1 cellular context compared by ENCODE assay signal in the genomic region with DNA sequence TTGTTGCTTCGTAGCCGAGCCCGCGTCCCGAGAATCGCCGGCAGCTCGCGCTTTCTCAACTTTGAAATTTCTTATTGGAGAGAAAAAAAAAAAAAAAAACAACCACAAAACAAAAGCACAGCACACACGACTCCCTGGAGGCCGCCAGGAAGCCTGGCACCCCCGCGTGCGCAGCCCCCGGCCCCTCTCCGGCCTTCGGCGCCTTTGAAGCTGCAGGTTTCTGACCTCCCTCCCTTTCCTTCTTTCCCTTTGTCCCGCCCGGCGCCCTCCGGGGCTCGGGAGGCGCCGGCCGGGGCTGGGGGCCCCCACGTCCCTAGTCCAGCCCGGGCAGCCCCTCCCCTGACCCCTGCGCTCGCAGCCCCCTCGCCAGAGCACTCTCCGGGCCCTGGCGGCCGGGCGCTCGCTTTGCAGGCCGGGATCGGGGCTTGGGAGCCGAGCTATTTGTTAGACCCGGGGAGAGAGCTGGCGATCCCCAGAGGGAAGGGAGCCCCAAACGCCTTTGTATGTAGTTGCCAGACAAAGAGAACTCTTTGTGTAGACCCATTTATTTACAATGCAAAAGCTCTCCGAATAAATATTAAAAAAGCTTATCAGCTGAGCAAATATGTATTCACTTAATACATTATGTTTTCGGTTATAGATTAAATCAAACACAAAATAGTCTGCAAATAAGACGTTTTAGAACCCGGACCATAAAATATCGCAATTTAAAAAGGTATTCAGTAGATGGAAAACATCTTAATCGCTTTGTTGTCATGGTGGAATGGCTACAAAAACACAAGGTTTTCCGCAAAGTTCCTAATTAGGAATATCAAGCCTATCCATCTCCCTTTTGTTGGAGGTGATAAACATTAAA.
TF ChIP-seq lines count a peak whose summit lies in the region.

No MANE protein-coding gene starts in this region.

TF ChIP-seq in HepG2, 621 proteins besides CTCF, POLR2A, EP300 and RAD21 (continued from another document and continues in another):
- TF ChIP-seq, protein P1, sequence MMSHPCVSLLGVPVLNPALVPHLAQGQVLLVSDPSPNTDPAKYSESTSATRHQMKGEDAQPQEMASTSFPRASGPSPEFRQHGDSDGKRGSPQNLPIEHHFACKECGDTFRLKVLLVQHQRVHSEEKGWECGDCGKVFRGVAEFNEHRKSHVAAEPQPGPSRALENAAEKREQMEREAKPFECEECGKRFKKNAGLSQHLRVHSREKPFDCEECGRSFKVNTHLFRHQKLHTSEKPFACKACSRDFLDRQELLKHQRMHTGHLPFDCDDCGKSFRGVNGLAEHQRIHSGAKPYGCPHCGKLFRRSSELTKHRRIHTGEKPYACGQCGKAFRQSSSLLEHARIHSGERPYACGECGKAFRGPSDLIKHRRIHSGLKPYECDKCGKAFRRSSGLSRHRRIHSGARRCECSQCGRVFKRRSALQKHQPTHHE (CRISPR knock-in tag; IDR thresholded peaks at IDR 0.05; ENCODE audit: borderline replicate concordance), result no peak
- TF ChIP-seq SPEN (CRISPR knock-in tag; IDR thresholded peaks at IDR 0.05; ENCODE audit: low read depth) (no peak; the same call in 1 of the 2 replicates), ZNF660 (CRISPR knock-in tag; IDR thresholded peaks at IDR 0.05; ENCODE audit: borderline replicate concordance, low read depth) (no peak), ZNF713 (CRISPR knock-in tag; IDR thresholded peaks at IDR 0.05) (no peak), TAF15 (IDR thresholded peaks at IDR 0.05; ENCODE audit: low read depth, low read length, poor library complexity, severe bottlenecking) (peak; percentile 76), ZNF354B (CRISPR knock-in tag; IDR thresholded peaks at IDR 0.05) (no peak), PHF8 (CRISPR knock-in tag; IDR thresholded peaks at IDR 0.05) (no peak), HOXD1 (CRISPR knock-in tag; IDR thresholded peaks at IDR 0.05) (no peak), ARNT2 (CRISPR knock-in tag; IDR thresholded peaks at IDR 0.05; ENCODE audit: low read depth) (peak; percentile 60), MZF1 (CRISPR knock-in tag; IDR thresholded peaks at IDR 0.05; ENCODE audit: borderline replicate concordance) (no peak), KLF11 (CRISPR knock-in tag; IDR thresholded peaks at IDR 0.05) (no peak), FOXA3 (CRISPR knock-in tag; IDR thresholded peaks at IDR 0.05) (0 out of 2 replicates have a peak, but pooled peaks have one; percentile 9), ZNF383 (CRISPR knock-in tag; IDR thresholded peaks at IDR 0.05; ENCODE audit: borderline replicate concordance) (no peak)
- TF ChIP-seq, protein P2, sequence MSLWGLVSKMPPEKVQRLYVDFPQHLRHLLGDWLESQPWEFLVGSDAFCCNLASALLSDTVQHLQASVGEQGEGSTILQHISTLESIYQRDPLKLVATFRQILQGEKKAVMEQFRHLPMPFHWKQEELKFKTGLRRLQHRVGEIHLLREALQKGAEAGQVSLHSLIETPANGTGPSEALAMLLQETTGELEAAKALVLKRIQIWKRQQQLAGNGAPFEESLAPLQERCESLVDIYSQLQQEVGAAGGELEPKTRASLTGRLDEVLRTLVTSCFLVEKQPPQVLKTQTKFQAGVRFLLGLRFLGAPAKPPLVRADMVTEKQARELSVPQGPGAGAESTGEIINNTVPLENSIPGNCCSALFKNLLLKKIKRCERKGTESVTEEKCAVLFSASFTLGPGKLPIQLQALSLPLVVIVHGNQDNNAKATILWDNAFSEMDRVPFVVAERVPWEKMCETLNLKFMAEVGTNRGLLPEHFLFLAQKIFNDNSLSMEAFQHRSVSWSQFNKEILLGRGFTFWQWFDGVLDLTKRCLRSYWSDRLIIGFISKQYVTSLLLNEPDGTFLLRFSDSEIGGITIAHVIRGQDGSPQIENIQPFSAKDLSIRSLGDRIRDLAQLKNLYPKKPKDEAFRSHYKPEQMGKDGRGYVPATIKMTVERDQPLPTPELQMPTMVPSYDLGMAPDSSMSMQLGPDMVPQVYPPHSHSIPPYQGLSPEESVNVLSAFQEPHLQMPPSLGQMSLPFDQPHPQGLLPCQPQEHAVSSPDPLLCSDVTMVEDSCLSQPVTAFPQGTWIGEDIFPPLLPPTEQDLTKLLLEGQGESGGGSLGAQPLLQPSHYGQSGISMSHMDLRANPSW (CRISPR knock-in tag; IDR thresholded peaks at IDR 0.05; ENCODE audit: borderline replicate concordance), result no peak
- TF ChIP-seq, protein P3, sequence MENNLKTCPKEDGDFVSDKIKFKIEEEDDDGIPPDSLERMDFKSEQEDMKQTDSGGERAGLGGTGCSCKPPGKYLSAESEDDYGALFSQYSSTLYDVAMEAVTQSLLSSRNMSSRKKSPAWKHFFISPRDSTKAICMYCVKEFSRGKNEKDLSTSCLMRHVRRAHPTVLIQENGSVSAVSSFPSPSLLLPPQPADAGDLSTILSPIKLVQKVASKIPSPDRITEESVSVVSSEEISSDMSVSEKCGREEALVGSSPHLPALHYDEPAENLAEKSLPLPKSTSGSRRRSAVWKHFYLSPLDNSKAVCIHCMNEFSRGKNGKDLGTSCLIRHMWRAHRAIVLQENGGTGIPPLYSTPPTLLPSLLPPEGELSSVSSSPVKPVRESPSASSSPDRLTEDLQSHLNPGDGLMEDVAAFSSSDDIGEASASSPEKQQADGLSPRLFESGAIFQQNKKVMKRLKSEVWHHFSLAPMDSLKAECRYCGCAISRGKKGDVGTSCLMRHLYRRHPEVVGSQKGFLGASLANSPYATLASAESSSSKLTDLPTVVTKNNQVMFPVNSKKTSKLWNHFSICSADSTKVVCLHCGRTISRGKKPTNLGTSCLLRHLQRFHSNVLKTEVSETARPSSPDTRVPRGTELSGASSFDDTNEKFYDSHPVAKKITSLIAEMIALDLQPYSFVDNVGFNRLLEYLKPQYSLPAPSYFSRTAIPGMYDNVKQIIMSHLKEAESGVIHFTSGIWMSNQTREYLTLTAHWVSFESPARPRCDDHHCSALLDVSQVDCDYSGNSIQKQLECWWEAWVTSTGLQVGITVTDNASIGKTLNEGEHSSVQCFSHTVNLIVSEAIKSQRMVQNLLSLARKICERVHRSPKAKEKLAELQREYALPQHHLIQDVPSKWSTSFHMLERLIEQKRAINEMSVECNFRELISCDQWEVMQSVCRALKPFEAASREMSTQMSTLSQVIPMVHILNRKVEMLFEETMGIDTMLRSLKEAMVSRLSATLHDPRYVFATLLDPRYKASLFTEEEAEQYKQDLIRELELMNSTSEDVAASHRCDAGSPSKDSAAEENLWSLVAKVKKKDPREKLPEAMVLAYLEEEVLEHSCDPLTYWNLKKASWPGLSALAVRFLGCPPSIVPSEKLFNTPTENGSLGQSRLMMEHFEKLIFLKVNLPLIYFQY (CRISPR knock-in tag; IDR thresholded peaks at IDR 0.05; ENCODE audit: borderline replicate concordance), result no peak
- TF ChIP-seq, protein P4, sequence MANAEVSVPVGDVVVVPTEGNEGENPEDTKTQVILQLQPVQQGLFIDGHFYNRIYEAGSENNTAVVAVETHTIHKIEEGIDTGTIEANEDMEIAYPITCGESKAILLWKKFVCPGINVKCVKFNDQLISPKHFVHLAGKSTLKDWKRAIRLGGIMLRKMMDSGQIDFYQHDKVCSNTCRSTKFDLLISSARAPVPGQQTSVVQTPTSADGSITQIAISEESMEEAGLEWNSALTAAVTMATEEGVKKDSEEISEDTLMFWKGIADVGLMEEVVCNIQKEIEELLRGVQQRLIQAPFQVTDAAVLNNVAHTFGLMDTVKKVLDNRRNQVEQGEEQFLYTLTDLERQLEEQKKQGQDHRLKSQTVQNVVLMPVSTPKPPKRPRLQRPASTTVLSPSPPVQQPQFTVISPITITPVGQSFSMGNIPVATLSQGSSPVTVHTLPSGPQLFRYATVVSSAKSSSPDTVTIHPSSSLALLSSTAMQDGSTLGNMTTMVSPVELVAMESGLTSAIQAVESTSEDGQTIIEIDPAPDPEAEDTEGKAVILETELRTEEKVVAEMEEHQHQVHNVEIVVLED (CRISPR knock-in tag; IDR thresholded peaks at IDR 0.05; ENCODE audit: borderline replicate concordance), result 0 out of 2 replicates have a peak, but pooled peaks have one; percentile 28
- TF ChIP-seq, protein P5, sequence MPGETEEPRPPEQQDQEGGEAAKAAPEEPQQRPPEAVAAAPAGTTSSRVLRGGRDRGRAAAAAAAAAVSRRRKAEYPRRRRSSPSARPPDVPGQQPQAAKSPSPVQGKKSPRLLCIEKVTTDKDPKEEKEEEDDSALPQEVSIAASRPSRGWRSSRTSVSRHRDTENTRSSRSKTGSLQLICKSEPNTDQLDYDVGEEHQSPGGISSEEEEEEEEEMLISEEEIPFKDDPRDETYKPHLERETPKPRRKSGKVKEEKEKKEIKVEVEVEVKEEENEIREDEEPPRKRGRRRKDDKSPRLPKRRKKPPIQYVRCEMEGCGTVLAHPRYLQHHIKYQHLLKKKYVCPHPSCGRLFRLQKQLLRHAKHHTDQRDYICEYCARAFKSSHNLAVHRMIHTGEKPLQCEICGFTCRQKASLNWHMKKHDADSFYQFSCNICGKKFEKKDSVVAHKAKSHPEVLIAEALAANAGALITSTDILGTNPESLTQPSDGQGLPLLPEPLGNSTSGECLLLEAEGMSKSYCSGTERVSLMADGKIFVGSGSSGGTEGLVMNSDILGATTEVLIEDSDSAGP (CRISPR knock-in tag; IDR thresholded peaks at IDR 0.05; ENCODE audit: borderline replicate concordance), result no peak
- TF ChIP-seq, protein P6, sequence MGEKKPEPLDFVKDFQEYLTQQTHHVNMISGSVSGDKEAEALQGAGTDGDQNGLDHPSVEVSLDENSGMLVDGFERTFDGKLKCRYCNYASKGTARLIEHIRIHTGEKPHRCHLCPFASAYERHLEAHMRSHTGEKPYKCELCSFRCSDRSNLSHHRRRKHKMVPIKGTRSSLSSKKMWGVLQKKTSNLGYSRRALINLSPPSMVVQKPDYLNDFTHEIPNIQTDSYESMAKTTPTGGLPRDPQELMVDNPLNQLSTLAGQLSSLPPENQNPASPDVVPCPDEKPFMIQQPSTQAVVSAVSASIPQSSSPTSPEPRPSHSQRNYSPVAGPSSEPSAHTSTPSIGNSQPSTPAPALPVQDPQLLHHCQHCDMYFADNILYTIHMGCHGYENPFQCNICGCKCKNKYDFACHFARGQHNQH (CRISPR knock-in tag; IDR thresholded peaks at IDR 0.05), result peak; percentile 38; the same call in 1 of the 2 replicates
- TF ChIP-seq, protein P7, sequence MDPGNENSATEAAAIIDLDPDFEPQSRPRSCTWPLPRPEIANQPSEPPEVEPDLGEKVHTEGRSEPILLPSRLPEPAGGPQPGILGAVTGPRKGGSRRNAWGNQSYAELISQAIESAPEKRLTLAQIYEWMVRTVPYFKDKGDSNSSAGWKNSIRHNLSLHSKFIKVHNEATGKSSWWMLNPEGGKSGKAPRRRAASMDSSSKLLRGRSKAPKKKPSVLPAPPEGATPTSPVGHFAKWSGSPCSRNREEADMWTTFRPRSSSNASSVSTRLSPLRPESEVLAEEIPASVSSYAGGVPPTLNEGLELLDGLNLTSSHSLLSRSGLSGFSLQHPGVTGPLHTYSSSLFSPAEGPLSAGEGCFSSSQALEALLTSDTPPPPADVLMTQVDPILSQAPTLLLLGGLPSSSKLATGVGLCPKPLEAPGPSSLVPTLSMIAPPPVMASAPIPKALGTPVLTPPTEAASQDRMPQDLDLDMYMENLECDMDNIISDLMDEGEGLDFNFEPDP (CRISPR knock-in tag; conservative IDR thresholded peaks at IDR 0.05), result no peak
- TF ChIP-seq, protein P8, sequence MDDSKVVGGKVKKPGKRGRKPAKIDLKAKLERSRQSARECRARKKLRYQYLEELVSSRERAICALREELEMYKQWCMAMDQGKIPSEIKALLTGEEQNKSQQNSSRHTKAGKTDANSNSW (CRISPR knock-in tag; IDR thresholded peaks at IDR 0.05; ENCODE audit: borderline replicate concordance), result no peak
- TF ChIP-seq, protein P9, sequence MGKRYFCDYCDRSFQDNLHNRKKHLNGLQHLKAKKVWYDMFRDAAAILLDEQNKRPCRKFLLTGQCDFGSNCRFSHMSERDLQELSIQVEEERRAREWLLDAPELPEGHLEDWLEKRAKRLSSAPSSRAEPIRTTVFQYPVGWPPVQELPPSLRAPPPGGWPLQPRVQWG (CRISPR knock-in tag; IDR thresholded peaks at IDR 0.05; ENCODE audit: borderline replicate concordance, low read depth), result no peak
- TF ChIP-seq, protein P10, sequence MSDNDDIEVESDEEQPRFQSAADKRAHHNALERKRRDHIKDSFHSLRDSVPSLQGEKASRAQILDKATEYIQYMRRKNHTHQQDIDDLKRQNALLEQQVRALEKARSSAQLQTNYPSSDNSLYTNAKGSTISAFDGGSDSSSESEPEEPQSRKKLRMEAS (IDR thresholded peaks at IDR 0.05), result peak; percentile 38; the same call in 1 of the 2 replicates
- TF ChIP-seq, protein P11, sequence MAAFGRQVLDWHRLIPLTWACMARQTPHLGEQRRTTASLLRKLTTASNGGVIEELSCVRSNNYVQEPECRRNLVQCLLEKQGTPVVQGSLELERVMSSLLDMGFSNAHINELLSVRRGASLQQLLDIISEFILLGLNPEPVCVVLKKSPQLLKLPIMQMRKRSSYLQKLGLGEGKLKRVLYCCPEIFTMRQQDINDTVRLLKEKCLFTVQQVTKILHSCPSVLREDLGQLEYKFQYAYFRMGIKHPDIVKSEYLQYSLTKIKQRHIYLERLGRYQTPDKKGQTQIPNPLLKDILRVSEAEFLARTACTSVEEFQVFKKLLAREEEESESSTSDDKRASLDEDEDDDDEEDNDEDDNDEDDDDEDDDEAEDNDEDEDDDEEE (CRISPR knock-in tag; IDR thresholded peaks at IDR 0.05), result no peak
- TF ChIP-seq, protein P12, sequence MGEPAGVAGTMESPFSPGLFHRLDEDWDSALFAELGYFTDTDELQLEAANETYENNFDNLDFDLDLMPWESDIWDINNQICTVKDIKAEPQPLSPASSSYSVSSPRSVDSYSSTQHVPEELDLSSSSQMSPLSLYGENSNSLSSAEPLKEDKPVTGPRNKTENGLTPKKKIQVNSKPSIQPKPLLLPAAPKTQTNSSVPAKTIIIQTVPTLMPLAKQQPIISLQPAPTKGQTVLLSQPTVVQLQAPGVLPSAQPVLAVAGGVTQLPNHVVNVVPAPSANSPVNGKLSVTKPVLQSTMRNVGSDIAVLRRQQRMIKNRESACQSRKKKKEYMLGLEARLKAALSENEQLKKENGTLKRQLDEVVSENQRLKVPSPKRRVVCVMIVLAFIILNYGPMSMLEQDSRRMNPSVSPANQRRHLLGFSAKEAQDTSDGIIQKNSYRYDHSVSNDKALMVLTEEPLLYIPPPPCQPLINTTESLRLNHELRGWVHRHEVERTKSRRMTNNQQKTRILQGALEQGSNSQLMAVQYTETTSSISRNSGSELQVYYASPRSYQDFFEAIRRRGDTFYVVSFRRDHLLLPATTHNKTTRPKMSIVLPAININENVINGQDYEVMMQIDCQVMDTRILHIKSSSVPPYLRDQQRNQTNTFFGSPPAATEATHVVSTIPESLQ (CRISPR knock-in tag; conservative IDR thresholded peaks at IDR 0.05), result no peak
- TF ChIP-seq, protein P13, sequence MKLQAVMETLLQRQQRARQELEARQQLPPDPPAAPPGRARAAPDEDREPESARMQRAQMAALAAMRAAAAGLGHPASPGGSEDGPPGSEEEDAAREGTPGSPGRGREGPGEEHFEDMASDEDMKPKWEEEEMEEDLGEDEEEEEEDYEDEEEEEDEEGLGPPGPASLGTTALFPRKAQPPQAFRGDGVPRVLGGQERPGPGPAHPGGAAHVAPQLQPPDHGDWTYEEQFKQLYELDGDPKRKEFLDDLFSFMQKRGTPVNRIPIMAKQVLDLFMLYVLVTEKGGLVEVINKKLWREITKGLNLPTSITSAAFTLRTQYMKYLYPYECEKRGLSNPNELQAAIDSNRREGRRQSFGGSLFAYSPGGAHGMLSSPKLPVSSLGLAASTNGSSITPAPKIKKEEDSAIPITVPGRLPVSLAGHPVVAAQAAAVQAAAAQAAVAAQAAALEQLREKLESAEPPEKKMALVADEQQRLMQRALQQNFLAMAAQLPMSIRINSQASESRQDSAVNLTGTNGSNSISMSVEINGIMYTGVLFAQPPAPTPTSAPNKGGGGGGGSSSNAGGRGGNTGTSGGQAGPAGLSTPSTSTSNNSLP (IDR thresholded peaks at IDR 0.05; ENCODE audit: low read depth, low read length), result no peak
